ENCODE assay signal across 26 cellular contexts in the genomic region with DNA sequence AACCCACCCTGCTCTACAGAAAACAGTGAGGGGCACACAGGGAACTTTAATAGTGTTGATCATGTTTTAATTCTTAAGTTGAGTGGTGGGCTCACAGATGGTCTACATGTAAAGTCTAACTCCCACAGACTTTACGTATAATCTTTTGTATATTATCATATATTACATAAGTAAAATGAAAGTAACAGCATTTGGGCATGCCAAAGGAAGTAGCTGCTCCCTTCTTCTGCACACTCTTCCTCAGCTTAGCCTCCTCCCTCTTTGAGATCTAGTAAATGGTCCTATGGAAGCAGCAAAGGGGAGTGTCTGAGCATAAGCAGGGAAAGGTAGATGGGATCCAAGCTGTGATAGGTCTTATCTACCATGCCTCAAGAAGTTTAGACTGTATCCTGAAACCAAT.
"Had no signal": no experiment of that assay in that cellular context is flagged by ENCODE, and none has a peak within 500 bp of the region (broad histone marks: within the 10 kb centered on the region; RNA-seq: fewer than 3 reads in every experiment).

No MANE protein-coding gene starts in this region.

- H3K27me3 Mint-ChIP-seq: activated naive CD4-positive, alpha-beta T cell treated with anti-CD3 and anti-CD28 coated beads, Interleukin-2, amount 50 U/mL, for 24 hours; T-helper 17 cell had no signal

- H3K27me3 ChIP-seq: brain microvascular endothelial cell, esophagus squamous epithelium, gastroesophageal sphincter, heart right ventricle had no signal

- DNase-seq: activated CD4-positive, alpha-beta T cell treated with anti-CD3 and anti-CD28 coated beads for 4 hours; activated CD4-positive, alpha-beta T cell treated with anti-CD3 and anti-CD28 coated beads, Interleukin-2, amount 50 U/mL, for 1 hour; activated CD4-positive, alpha-beta T cell treated with anti-CD3 and anti-CD28 coated beads, Interleukin-2, amount 50 U/mL, for 48 hours; activated CD4-positive, CD25-positive, alpha-beta regulatory T cell; activated CD4-positive, CD25-positive, alpha-beta regulatory T cell treated with anti-CD3 and anti-CD28 coated beads, Interleukin-2, amount 50 U/mL, for 72 hours; activated effector memory CD4-positive, alpha-beta T cell treated with anti-CD3 and anti-CD28 coated beads, Interleukin-2, amount 50 U/mL, for 16 hours; activated naive CD4-positive, alpha-beta T cell treated with anti-CD3 and anti-CD28 coated beads for 36 hours; activated T-cell treated with anti-CD3 and anti-CD28 coated beads, Interleukin-2, amount 50 U/mL, for 1 hour; activated T-cell treated with anti-CD3 and anti-CD28 coated beads, Interleukin-2, amount 50 U/mL, for 48 hours; amniotic stem cell; brain microvascular endothelial cell; cortex of kidney; dermis blood vessel endothelial cell; effector CD4-positive, alpha-beta T cell; esophagus squamous epithelium; foreskin melanocyte; heart right ventricle; T-helper 1 cell; T-helper 17 cell; T1000 had no signal

- H3K27ac Mint-ChIP-seq: activated naive CD4-positive, alpha-beta T cell treated with anti-CD3 and anti-CD28 coated beads, Interleukin-2, amount 50 U/mL, for 24 hours; activated T-helper 1 cell treated with anti-CD3 and anti-CD28 coated beads, Interleukin-12 subunit alpha, Interleukin-12 subunit beta, Interleukin-2, Interleukin-4 antibody, amounts not matched to agents 30 ng/mL and 10 ng/mL and 1 ng/mL, durations not matched to agents 14 hours and 24 hours and 36 hours; activated T-helper 2 cell treated with anti-CD3 and anti-CD28 coated beads, Interferon-gamma antibody, Interleukin-2, Interleukin-4, amounts not matched to agents 10 μg/mL and 5 μg/mL and 100 μg/mL, durations not matched to agents 14 hours and 24 hours and 36 hours; T-helper 17 cell had no signal

- H3K4me3 ChIP-seq: esophagus squamous epithelium, gastroesophageal sphincter, heart right ventricle had no signal

- H3K4me3 Mint-ChIP-seq: activated naive CD4-positive, alpha-beta T cell treated with anti-CD3 and anti-CD28 coated beads for 36 hours; activated naive CD4-positive, alpha-beta T cell treated with anti-CD3 and anti-CD28 coated beads, Interleukin-2, amount 50 U/mL, for 24 hours; activated T-helper 1 cell treated with anti-CD3 and anti-CD28 coated beads, Interleukin-12 subunit alpha, Interleukin-12 subunit beta, Interleukin-2, Interleukin-4 antibody, amounts not matched to agents 30 ng/mL and 10 ng/mL and 1 ng/mL, durations not matched to agents 14 hours and 24 hours and 36 hours; T-helper 17 cell; T-helper 2 cell treated with Interferon-gamma antibody and Interleukin-4, amounts not matched to agents 5 μg/mL and 100 μg/mL, for 36 hours had no signal

- H3K9me3 Mint-ChIP-seq: activated naive CD4-positive, alpha-beta T cell treated with anti-CD3 and anti-CD28 coated beads for 36 hours; activated naive CD4-positive, alpha-beta T cell treated with anti-CD3 and anti-CD28 coated beads, Interleukin-2, amount 50 U/mL, for 24 hours; activated T-helper 1 cell treated with anti-CD3 and anti-CD28 coated beads, Interleukin-12 subunit alpha, Interleukin-12 subunit beta, Interleukin-2, Interleukin-4 antibody, amounts not matched to agents 30 ng/mL and 10 ng/mL and 1 ng/mL, durations not matched to agents 14 hours and 24 hours and 36 hours; activated T-helper 2 cell treated with anti-CD3 and anti-CD28 coated beads, Interferon-gamma antibody, Interleukin-2, Interleukin-4, amounts not matched to agents 10 μg/mL and 5 μg/mL and 100 μg/mL, durations not matched to agents 14 hours and 24 hours and 36 hours; T-helper 2 cell treated with Interferon-gamma antibody and Interleukin-4, amounts not matched to agents 5 μg/mL and 100 μg/mL, for 36 hours had no signal

- H3K4me1 ChIP-seq: esophagus squamous epithelium had no signal

- H3K9me3 ChIP-seq: esophagus squamous epithelium, gastroesophageal sphincter, heart right ventricle had no signal

- H3K27ac ChIP-seq: brain microvascular endothelial cell, epithelial cell of prostate, esophagus squamous epithelium, gastroesophageal sphincter, heart right ventricle had no signal

- ATAC-seq: gastroesophageal sphincter, heart right ventricle, T-helper 17 cell had no signal
